8 cellular contexts compared by ENCODE assay signal in the genomic region with DNA sequence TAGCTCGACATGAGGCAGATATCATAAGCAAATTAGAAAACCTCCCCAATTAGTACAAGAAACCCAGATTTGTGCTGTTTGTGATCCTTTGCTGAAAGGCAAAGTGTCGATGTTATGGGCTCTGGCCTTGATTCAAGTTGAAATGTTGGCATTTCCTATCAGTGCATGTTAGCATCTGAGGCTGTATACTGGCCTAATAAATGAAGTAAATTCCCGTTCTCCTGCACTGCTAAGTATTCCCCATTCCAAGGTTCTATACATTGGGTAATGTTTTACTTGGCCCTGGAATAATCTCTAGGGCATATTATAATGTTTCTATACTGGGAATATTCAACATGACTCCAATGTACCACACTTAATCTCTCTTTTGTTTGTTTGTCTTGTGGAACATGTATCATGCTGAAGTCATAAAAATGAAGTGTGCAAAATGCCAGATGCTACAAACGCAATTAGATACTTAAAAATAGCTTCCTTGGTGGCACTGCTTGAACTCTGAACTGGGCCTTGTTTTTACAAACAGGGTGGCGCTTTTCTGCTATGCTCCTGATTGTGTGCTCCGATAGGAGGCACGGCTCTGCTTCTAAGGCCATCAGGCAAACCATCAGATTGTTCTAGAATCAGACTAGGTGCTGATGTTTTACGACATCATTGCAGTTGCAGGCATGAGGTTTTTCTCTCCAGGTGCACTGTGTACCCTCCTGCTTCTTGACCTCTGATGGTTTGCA.
DNase-seq lines count a peak whose midpoint lies in the region; ATAC-seq, FAIRE-seq and TF ChIP-seq lines count a peak whose summit lies in the region.

No MANE protein-coding gene starts in this region.

- TF ChIP-seq POLR2A in vagina (IDR thresholded peaks at IDR 0.05): no peak

- ATAC-seq in Right ventricle myocardium inferior (no peak), left colon (peak; percentile 92), HG02884 (IDR thresholded peaks at IDR 0.05; ENCODE audit: unreplicated experiment) (no peak)

- H3K4me3 ChIP-seq in cardiac muscle cell (no peak overlapping the region), bronchial epithelial cell (ENCODE audit: low read depth, low read length) (no peak overlapping the region), vagina (no peak overlapping the region)

- H3K27ac ChIP-seq in cardiac muscle cell (peak overlapping the region; percentile 45), vagina (peak overlapping the region; percentile 13)

- intact Hi-C loops in Right ventricle myocardium inferior (cut with DNase I): no loop called here
- intact Hi-C loops in left colon (cut with DNase I, micrococcal nuclease): no loop called here
- intact Hi-C loops in vagina (cut with DNase I): no loop called here

- no peak for DNase-seq in cardiac muscle cell (ENCODE audit: low read depth in 1 of 2, low spot score in 1 of 2)
- DNase-seq in Right ventricle myocardium inferior (ENCODE audit: missing footprints): no peak
- DNase-seq in bronchial epithelial cell (ENCODE audit: low read depth): peak; percentile 16
- peak; percentile 45 to 74 for DNase-seq in left colon
- no peak for DNase-seq in vagina (ENCODE audit: extremely low spot score in 2 of 2)
- DNase-seq in SW 1271 (lab: John Stamatoyannopoulos, UW): no peak
- no peak for DNase-seq in GM19239 (ENCODE audit: insufficient read length, low spot score)

- no peak for FAIRE-seq in bronchial epithelial cell (lab: Jason Lieb, UNC)
- no peak for FAIRE-seq in GM19239 (lab: Jason Lieb, UNC)

- no peaks in the 10 kb centered on the region for H3K27me3 ChIP-seq in cardiac muscle cell
- no peaks in the 10 kb centered on the region for H3K27me3 ChIP-seq in bronchial epithelial cell (ENCODE audit: control insufficient read depth, insufficient read depth, low read length)
- no peaks in the 10 kb centered on the region for H3K27me3 ChIP-seq in vagina

- peaks cover 22% of the 10 kb centered on the region for H3K4me1 ChIP-seq in cardiac muscle cell (ENCODE audit: low read depth)
- peaks cover 38% of the 10 kb centered on the region for H3K4me1 ChIP-seq in vagina

- H3K9me3 ChIP-seq in cardiac muscle cell (ENCODE audit: low read depth): no peaks in the 10 kb centered on the region
- H3K9me3 ChIP-seq in vagina: no peaks in the 10 kb centered on the region

- no peaks in the 10 kb centered on the region for H3K36me3 ChIP-seq in cardiac muscle cell
- H3K36me3 ChIP-seq in bronchial epithelial cell (ENCODE audit: control insufficient read depth, insufficient read depth, low read length): no peaks in the 10 kb centered on the region
- H3K36me3 ChIP-seq in vagina: no peaks in the 10 kb centered on the region

- no peak for TF ChIP-seq CTCF in cardiac muscle cell (IDR thresholded peaks at IDR 0.05; ENCODE audit: low read depth, low read length)
- no peak for TF ChIP-seq CTCF in bronchial epithelial cell (IDR thresholded peaks at IDR 0.05; ENCODE audit: insufficient read depth, low read length, severe bottlenecking)
- TF ChIP-seq CTCF in vagina (IDR thresholded peaks at IDR 0.05): no peak

Comparison
In these comparisons a context has a peak if more than half of its experiments do, and no peak if none do; other contexts are left out.
1. DNase-seq: peak in bronchial epithelial cell (single experiment) and left colon (2 of 2); none in cardiac muscle cell (0 of 2), Right ventricle myocardium inferior (single experiment), vagina (0 of 2), SW 1271 (0 of 2) and GM19239 (single experiment).